In genomic region chr14:96224480-96225096, GRCh38 we compare ENCODE assay signal across 25 cellular contexts. TPM values are rescaled to one million over a fixed set of nuclear protein-coding genes. Genes with fewer than 3 reads are reported as not detected.
DNase-seq lines count a peak whose midpoint lies in the region; ATAC-seq and TF ChIP-seq lines count a peak whose summit lies in the region.
"Had no signal": no experiment of that assay in that cellular context is flagged by ENCODE, and none has a peak within 500 bp of the region (broad histone marks: within the 10 kb centered on the region; RNA-seq: fewer than 3 reads in every experiment).

No MANE protein-coding gene starts in this region.

- POLR2A ChIA-PET in MCF 10A (lab: Yijun Ruan, JAX) = interaction anchor here (0.7 to 2.9 kb wide), 16 partner anchors 9 to 1067 kb away, joined by 3 to 23 read pairs (median 4); partner anchors contain the start of genes BDKRB1, BDKRB2 and DICER1

- no peak for ATAC-seq in HG03097 (IDR thresholded peaks at IDR 0.05; ENCODE audit: low FRiP score, unreplicated experiment)
- ATAC-seq: activated CD8-positive, alpha-beta T cell treated with anti-CD3 and anti-CD28 coated beads for 36 hours; CD8-positive, alpha-beta T cell; effector memory CD8-positive, alpha-beta T cell; pancreas; T-cell had no signal

- H3K27me3 ChIP-seq in skeletal muscle tissue (ENCODE audit: control insufficient read depth in 3 of 3, insufficient read depth in 3 of 3, low read length in 3 of 3) = peaks cover 0 to 3% (median 2%) of the 10 kb centered on the region in 3 donors
- H3K27me3 ChIP-seq: pancreas had no signal

- H3K4me1 ChIP-seq in skeletal muscle tissue (ENCODE audit: control insufficient read depth in 3 of 3, insufficient read depth in 3 of 3, low read length in 3 of 3) = peaks cover 0 to 3% (median 0%) of the 10 kb centered on the region in 3 donors
- H3K4me1 ChIP-seq: pancreas had no signal

- peak overlapping the region; percentile 72 for H3K27ac ChIP-seq in skeletal muscle tissue (ENCODE audit: low read depth, low read length)
- H3K27ac ChIP-seq: pancreas had no signal

- H3K36me3 ChIP-seq in skeletal muscle tissue (ENCODE audit: control insufficient read depth in 3 of 3, insufficient read depth in 3 of 3, low read length in 3 of 3) = no peaks in the 10 kb centered on the region
- H3K36me3 ChIP-seq: lower lobe of right lung, pancreas had no signal

- H3K4me1 Mint-ChIP-seq in MCF 10A (ENCODE audit: insufficient read depth, unreplicated experiment) = peaks cover 26% of the 10 kb centered on the region
- H3K4me1 Mint-ChIP-seq in progenitor cell of endocrine pancreas (ENCODE audit: low read depth) = peaks cover 4% of the 10 kb centered on the region
- H3K4me1 Mint-ChIP-seq: activated naive CD4-positive, alpha-beta T cell treated with anti-CD3 and anti-CD28 coated beads, Interleukin-2, amount 50 U/mL, for 24 hours; T-cell had no signal

- H3K27me3 Mint-ChIP-seq in MCF 10A (ENCODE audit: insufficient read depth, unreplicated experiment) = no peaks in the 10 kb centered on the region
- no peaks in the 10 kb centered on the region for H3K27me3 Mint-ChIP-seq in progenitor cell of endocrine pancreas

- H3K4me3 ChIP-seq in fibroblast of the aortic adventitia (ENCODE audit: low read depth, low read length) (no peak overlapping the region), skeletal muscle tissue (ENCODE audit: low read length in 3 of 3) (no peak overlapping the region)
- H3K4me3 ChIP-seq: lower lobe of right lung, pancreas had no signal

- H3K9ac ChIP-seq in skeletal muscle tissue (ENCODE audit: low read depth in 1 of 3, low read length in 3 of 3) = no peak overlapping the region

- H3K9me3 Mint-ChIP-seq in MCF 10A (ENCODE audit: unreplicated experiment) = no peaks in the 10 kb centered on the region
- peaks cover 7% of the 10 kb centered on the region for H3K9me3 Mint-ChIP-seq in progenitor cell of endocrine pancreas (ENCODE audit: low read depth)
- H3K9me3 Mint-ChIP-seq: activated CD8-positive, alpha-beta T cell treated with anti-CD3 and anti-CD28 coated beads for 36 hours; activated T-helper 2 cell treated with anti-CD3 and anti-CD28 coated beads, Interferon-gamma antibody, Interleukin-2, Interleukin-4, amounts not matched to agents 10 μg/mL and 5 μg/mL and 100 μg/mL, durations not matched to agents 14 hours and 24 hours and 36 hours; T-cell had no signal

- BruUV-seq in MCF 10A (replicated peaks; lab: Mats Ljungman, UMichigan) = no TSS peak

- CTCF ChIA-PET in MCF 10A (lab: Yijun Ruan, JAX) = interaction anchor here (0.6 to 1.1 kb wide), 4 partner anchors 7 to 124 kb away, joined by 3 read pairs; no protein-coding TSS in a partner anchor

- no peak for TF ChIP-seq CTCF in MCF 10A (IDR thresholded peaks at IDR 0.05; ENCODE audit: unreplicated experiment)
- TF ChIP-seq CTCF in fibroblast of the aortic adventitia (IDR thresholded peaks at IDR 0.05; ENCODE audit: insufficient read depth, low read length) = no peak
- TF ChIP-seq CTCF in progenitor cell of endocrine pancreas (IDR thresholded peaks at IDR 0.05; ENCODE audit: unreplicated experiment) = no peak

- peak; percentile 39 for DNase-seq in EH (ENCODE audit: low read depth)
- peak; percentile 75 for DNase-seq in MCF 10A (ENCODE audit: unreplicated experiment)
- DNase-seq in fibroblast of the aortic adventitia (ENCODE audit: low read depth) = peak; percentile 45
- DNase-seq in progenitor cell of endocrine pancreas (ENCODE audit: low spot score, unreplicated experiment) = no peak
- no peak for DNase-seq in HCEC 1CT
- DNase-seq in D341Med (ENCODE audit: low spot score) = no peak
- DNase-seq: activated CD8-positive, alpha-beta T cell treated with anti-CD3 and anti-CD28 coated beads for 36 hours; amygdala; CD8-positive, alpha-beta T cell; DMS 273 treated with DMSO at 0.1 percent for 48 hours; effector memory CD8-positive, alpha-beta T cell; GOT3; kidney; lower lobe of right lung; NCI-H1105 treated with DMSO at 0.1 percent for 48 hours; NCI-H1930; NCI-H526 treated with DMSO at 0.1 percent for 48 hours; pancreas; stimulated activated naive CD4-positive, alpha-beta T cell treated with Interleukin-2 at 50 U/mL for 16 hours; T-cell had no signal

- peak overlapping the region; percentile 12 for H3K4me3 Mint-ChIP-seq in MCF 10A (ENCODE audit: unreplicated experiment)
- no peak overlapping the region for H3K4me3 Mint-ChIP-seq in progenitor cell of endocrine pancreas (ENCODE audit: low read depth)
- H3K4me3 Mint-ChIP-seq: activated CD8-positive, alpha-beta T cell treated with anti-CD3 and anti-CD28 coated beads for 36 hours; activated naive CD4-positive, alpha-beta T cell treated with anti-CD3 and anti-CD28 coated beads, Interleukin-2, amount 50 U/mL, for 24 hours; CD8-positive, alpha-beta T cell; effector memory CD8-positive, alpha-beta T cell; T-cell had no signal

- H3K36me3 Mint-ChIP-seq in MCF 10A (ENCODE audit: insufficient read depth, unreplicated experiment) (no peaks in the 10 kb centered on the region), progenitor cell of endocrine pancreas (ENCODE audit: insufficient read depth) (no peaks in the 10 kb centered on the region)
- H3K36me3 Mint-ChIP-seq: activated naive CD4-positive, alpha-beta T cell treated with anti-CD3 and anti-CD28 coated beads, Interleukin-2, amount 50 U/mL, for 24 hours; CD8-positive, alpha-beta T cell; T-cell had no signal

- intact Hi-C loops in MCF 10A (cut with micrococcal nuclease) = no loop called here

- peaks cover 0 to 5% (median 0%) of the 10 kb centered on the region in 3 donors for H3K9me3 ChIP-seq in skeletal muscle tissue (ENCODE audit: control insufficient read depth in 3 of 3, low read length in 3 of 3)
- H3K9me3 ChIP-seq: lower lobe of right lung, pancreas had no signal

- H3K27ac Mint-ChIP-seq in MCF 10A (ENCODE audit: low read depth, unreplicated experiment) (peak overlapping the region; percentile 72), progenitor cell of endocrine pancreas (no peak overlapping the region)
- H3K27ac Mint-ChIP-seq: activated CD8-positive, alpha-beta T cell treated with anti-CD3 and anti-CD28 coated beads for 36 hours; activated naive CD4-positive, alpha-beta T cell treated with anti-CD3 and anti-CD28 coated beads, Interleukin-2, amount 50 U/mL, for 24 hours; activated T-helper 2 cell treated with anti-CD3 and anti-CD28 coated beads, Interferon-gamma antibody, Interleukin-2, Interleukin-4, amounts not matched to agents 10 μg/mL and 5 μg/mL and 100 μg/mL, durations not matched to agents 14 hours and 24 hours and 36 hours; CD8-positive, alpha-beta T cell; effector memory CD8-positive, alpha-beta T cell; T-cell had no signal

RNA-seq across cellular contexts. Expression of gene BDKRB2, which starts 19.9 kb away (rescaled TPM):
- total RNA-seq in MCF 10A (2022) (1.4 and 2.8 TPM in 2 replicates), fibroblast of the aortic adventitia (ENCODE audit: low replicate concordance) (7.4 and 23.1 TPM in 2 replicates), skeletal muscle tissue (2.6 TPM), progenitor cell of endocrine pancreas (0.36 and 0.42 TPM in 2 replicates)
- total RNA-seq: activated CD8-positive, alpha-beta T cell treated with anti-CD3 and anti-CD28 coated beads for 36 hours; activated T-helper 2 cell treated with anti-CD3 and anti-CD28 coated beads, Interferon-gamma antibody, Interleukin-2, Interleukin-4, amounts not matched to agents 10 μg/mL and 5 μg/mL and 100 μg/mL, durations not matched to agents 14 hours and 24 hours and 36 hours; CD8-positive, alpha-beta T cell; SK-MEL-5 had no signal

RNA-seq across cellular contexts. Expression of gene BDKRB1, which starts 31.4 kb away (rescaled TPM):
- total RNA-seq in MCF 10A (2022) (0.32 and 0.51 TPM in 2 replicates), fibroblast of the aortic adventitia (ENCODE audit: low replicate concordance) (6.9 TPM in 1 of 2 replicates, not detected in the other), skeletal muscle tissue (not detected), progenitor cell of endocrine pancreas (not detected in 2 replicates)
- total RNA-seq: activated CD8-positive, alpha-beta T cell treated with anti-CD3 and anti-CD28 coated beads for 36 hours; activated T-helper 2 cell treated with anti-CD3 and anti-CD28 coated beads, Interferon-gamma antibody, Interleukin-2, Interleukin-4, amounts not matched to agents 10 μg/mL and 5 μg/mL and 100 μg/mL, durations not matched to agents 14 hours and 24 hours and 36 hours; CD8-positive, alpha-beta T cell; lower lobe of right lung; T-cell had no signal

Comparison
In these comparisons a context has a peak if more than half of its experiments do, and no peak if none do; other contexts are left out.
1. DNase-seq: peak in EH (single experiment), MCF 10A (single experiment) and fibroblast of the aortic adventitia (single experiment); none in progenitor cell of endocrine pancreas (single experiment), HCEC 1CT (single experiment) and D341Med (single experiment).